21 cellular contexts compared by ENCODE assay signal in the genomic region with DNA sequence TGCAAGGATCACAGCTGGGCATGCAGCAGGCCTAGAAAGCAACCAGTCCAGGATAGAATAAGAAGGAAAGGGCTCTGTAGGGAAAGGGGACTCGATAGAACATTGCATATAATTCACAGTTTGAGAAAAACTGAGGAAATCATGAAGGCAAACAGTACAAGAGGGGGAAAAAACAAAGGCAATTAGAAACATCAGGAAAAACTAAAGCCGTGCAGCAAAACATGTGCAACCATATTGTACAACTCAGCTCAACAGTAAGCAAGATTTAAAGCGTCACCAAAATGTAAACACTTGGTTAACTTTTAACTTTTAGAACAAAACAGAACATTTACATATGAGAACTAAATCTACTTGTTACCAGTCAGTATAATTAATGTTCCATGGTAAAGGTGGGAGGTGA. TPM values are rescaled to one million over a fixed set of nuclear protein-coding genes. Genes with fewer than 3 reads are reported as not detected.
DNase-seq lines count a peak whose midpoint lies in the region; ATAC-seq and TF ChIP-seq lines count a peak whose summit lies in the region.
"Had no signal": no experiment of that assay in that cellular context is flagged by ENCODE, and none has a peak within 500 bp of the region (broad histone marks: within the 10 kb centered on the region; RNA-seq: fewer than 3 reads in every experiment).

No MANE protein-coding gene starts in this region.

- peak overlapping the region; percentile 18 for H3K27ac ChIP-seq in CD4-positive, CD25-positive, alpha-beta regulatory T cell (ENCODE audit: insufficient read depth, low read length, poor library complexity, severe bottlenecking)
- H3K27ac ChIP-seq in gastrocnemius medialis: peak overlapping the region; percentile 74 to 84 (median 81)
- H3K27ac ChIP-seq: cardiac muscle cell had no signal

- no peaks in the 10 kb centered on the region for H3K27me3 Mint-ChIP-seq in activated CD8-positive, alpha-beta memory T cell treated with anti-CD3 and anti-CD28 coated beads, Interleukin-2, amount 10 ng/mL, durations not matched to agents 7 days and 5 days
- no peaks in the 10 kb centered on the region for H3K27me3 Mint-ChIP-seq in CD4-positive, CD25-positive, alpha-beta regulatory T cell
- H3K27me3 Mint-ChIP-seq: activated B cell treated with CpG ODN at 0.5 μM for 24 hours had no signal

- peaks cover 45% of the 10 kb centered on the region for H3K4me1 ChIP-seq in CD4-positive, CD25-positive, alpha-beta regulatory T cell (ENCODE audit: control insufficient read depth, insufficient read depth, low read length, poor library complexity, severe bottlenecking)
- H3K4me1 ChIP-seq in adipocyte (ENCODE audit: control insufficient read depth, insufficient read depth, low read length) (peaks cover 86% of the 10 kb centered on the region), gastrocnemius medialis (peaks cover 36 to 66% of the 10 kb centered on the region in 2 donors)
- H3K4me1 ChIP-seq: parathyroid adenoma had no signal

- H3K4me3 ChIP-seq in CD4-positive, CD25-positive, alpha-beta regulatory T cell (ENCODE audit: low read depth, low read length): peak overlapping the region; percentile 23
- H3K4me3 ChIP-seq in adipocyte (ENCODE audit: low read length) (peak overlapping the region; percentile 40), gastrocnemius medialis (no peak overlapping the region)
- H3K4me3 ChIP-seq: adrenal gland, cardiac muscle cell had no signal

- H3K9me3 Mint-ChIP-seq in activated CD8-positive, alpha-beta memory T cell treated with anti-CD3 and anti-CD28 coated beads, Interleukin-2, amount 10 ng/mL, durations not matched to agents 7 days and 5 days (ENCODE audit: low read depth): peaks cover 3% of the 10 kb centered on the region
- H3K9me3 Mint-ChIP-seq in CD4-positive, CD25-positive, alpha-beta regulatory T cell: peaks cover 0 to 3% (median 0%) of the 10 kb centered on the region in 7 donors
- H3K9me3 Mint-ChIP-seq: activated B cell treated with CpG ODN at 0.5 μM for 24 hours had no signal

- H3K9me3 ChIP-seq in CD4-positive, CD25-positive, alpha-beta regulatory T cell (ENCODE audit: control insufficient read depth in 2 of 2, low read length in 2 of 2): no peaks in the 10 kb centered on the region
- H3K9me3 ChIP-seq in adipocyte (ENCODE audit: control insufficient read depth, low read length) (peaks cover 4% of the 10 kb centered on the region), gastrocnemius medialis (no peaks in the 10 kb centered on the region)
- H3K9me3 ChIP-seq: adrenal gland had no signal

- intact Hi-C loops in gastrocnemius medialis (cut with DNase I; ENCODE audit: low total_unique reads) (no loop called here), posterior cingulate gyrus (cut with DNase I) (no loop called here)

- H3K36me3 ChIP-seq in CD4-positive, CD25-positive, alpha-beta regulatory T cell (ENCODE audit: control insufficient read depth, insufficient read depth, low read length): peaks cover 57% of the 10 kb centered on the region
- H3K36me3 ChIP-seq in adipocyte (ENCODE audit: control insufficient read depth, insufficient read depth, low read length, severe bottlenecking): peaks cover 16% of the 10 kb centered on the region
- peaks cover 0 to 7% of the 10 kb centered on the region in 2 donors for H3K36me3 ChIP-seq in gastrocnemius medialis
- H3K36me3 ChIP-seq: cardiac muscle cell had no signal

- no peak for TF ChIP-seq POLR2A in gastrocnemius medialis (IDR thresholded peaks at IDR 0.05)

- in situ Hi-C loops in gastrocnemius medialis (cut with MboI; ENCODE audit: low sequenced_read_pairs in 4 of 4): no loop called here

- no peak for DNase-seq in activated CD8-positive, alpha-beta memory T cell treated with anti-CD3 and anti-CD28 coated beads, Interleukin-2, amount 10 ng/mL, durations not matched to agents 7 days and 5 days
- no peak for DNase-seq in activated CD8-positive, alpha-beta memory T cell treated with anti-CD3 and anti-CD28 coated beads, Interleukin-2, amount 50 U/mL, for 4 hours
- no peak for DNase-seq in CD4-positive, CD25-positive, alpha-beta regulatory T cell
- DNase-seq in adipocyte (ENCODE audit: low read depth) (no peak), gastrocnemius medialis (no peak), posterior cingulate gyrus (no peak)
- DNase-seq: ACHN; activated B cell treated with CpG ODN at 0.5 μM for 24 hours; adrenal gland; Kasumi-1; NCI-H1092 treated with DMSO at 0.1 percent for 48 hours; NCI-H2107; NCI-H526 treated with DMSO at 0.1 percent for 48 hours; SHP77; stimulated activated CD4-positive, alpha-beta T cell treated with anti-CD3 and anti-CD28 coated beads, Interleukin-2, amount 100 ng/mL, for 48 hours; T-helper 2 cell had no signal

- peak overlapping the region; percentile 78 for H3K9ac ChIP-seq in adipocyte (ENCODE audit: low read length)
- H3K9ac ChIP-seq: parathyroid adenoma had no signal

- ATAC-seq in activated CD8-positive, alpha-beta memory T cell treated with anti-CD3 and anti-CD28 coated beads, Interleukin-2, amount 10 ng/mL, durations not matched to agents 7 days and 5 days: no peak
- ATAC-seq in CD4-positive, CD25-positive, alpha-beta regulatory T cell (ENCODE audit: low read depth in 2 of 2): no peak
- no peak for ATAC-seq in gastrocnemius medialis
- no peak for ATAC-seq in HG03469 (IDR thresholded peaks at IDR 0.05; ENCODE audit: unreplicated experiment)
- no peak for ATAC-seq in HG02981 (IDR thresholded peaks at IDR 0.05; ENCODE audit: unreplicated experiment)
- ATAC-seq: HCT116 had no signal

- TF ChIP-seq CTCF in gastrocnemius medialis (IDR thresholded peaks at IDR 0.05 in 4 of 5, conservative IDR thresholded peaks at IDR 0.05 in 1 of 5): no peak

- peak overlapping the region; percentile 6 for H3K27ac Mint-ChIP-seq in activated CD8-positive, alpha-beta memory T cell treated with anti-CD3 and anti-CD28 coated beads, Interleukin-2, amount 10 ng/mL, durations not matched to agents 7 days and 5 days
- H3K27ac Mint-ChIP-seq in CD4-positive, CD25-positive, alpha-beta regulatory T cell: peak overlapping the region; percentile 85 to 99 (median 85)

- H3K4me3 Mint-ChIP-seq in activated CD8-positive, alpha-beta memory T cell treated with anti-CD3 and anti-CD28 coated beads, Interleukin-2, amount 10 ng/mL, durations not matched to agents 7 days and 5 days: no peak overlapping the region
- H3K4me3 Mint-ChIP-seq in CD4-positive, CD25-positive, alpha-beta regulatory T cell: peak overlapping the region; percentile 24 to 78 (median 70)
- H3K4me3 Mint-ChIP-seq: activated B cell treated with CpG ODN at 0.5 μM for 24 hours had no signal

- CTCF ChIA-PET in activated CD8-positive, alpha-beta memory T cell treated with anti-CD3 and anti-CD28 coated beads, Interleukin-2, amount 10 ng/mL, durations not matched to agents 7 days and 5 days (lab: Charles Lee): interaction anchor here (1.0 to 2.4 kb wide), 6 partner anchors 10 to 87 kb away, joined by 3 to 17 read pairs (median 4); a partner anchor contains a TSS

- H3K36me3 Mint-ChIP-seq in activated CD8-positive, alpha-beta memory T cell treated with anti-CD3 and anti-CD28 coated beads, Interleukin-2, amount 10 ng/mL, durations not matched to agents 7 days and 5 days: peaks cover 77% of the 10 kb centered on the region
- peaks cover 38% of the 10 kb centered on the region for H3K36me3 Mint-ChIP-seq in CD4-positive, CD25-positive, alpha-beta regulatory T cell

- H3K4me1 Mint-ChIP-seq in activated CD8-positive, alpha-beta memory T cell treated with anti-CD3 and anti-CD28 coated beads, Interleukin-2, amount 10 ng/mL, durations not matched to agents 7 days and 5 days: peaks cover 65% of the 10 kb centered on the region
- H3K4me1 Mint-ChIP-seq in CD4-positive, CD25-positive, alpha-beta regulatory T cell: peaks cover 39 to 86% (median 71%) of the 10 kb centered on the region in 4 donors

- no peaks in the 10 kb centered on the region for H3K27me3 ChIP-seq in CD4-positive, CD25-positive, alpha-beta regulatory T cell (ENCODE audit: control insufficient read depth, insufficient read depth, low read length)
- H3K27me3 ChIP-seq in adipocyte (replicated peaks; ENCODE audit: control insufficient read depth, insufficient read depth, low read length): no peaks in the 10 kb centered on the region
- H3K27me3 ChIP-seq in gastrocnemius medialis: no peaks in the 10 kb centered on the region
- H3K27me3 ChIP-seq: adrenal gland, cardiac muscle cell had no signal

RNA-seq across cellular contexts. Expression of a gene that starts 8.5 kb away (rescaled TPM):
- total RNA-seq in activated CD8-positive, alpha-beta memory T cell treated with anti-CD3 and anti-CD28 coated beads, Interleukin-2, amount 10 ng/mL, durations not matched to agents 7 days and 5 days: 100 to 1,000 TPM; 134 to 160 TPM
- total RNA-seq in CD4-positive, CD25-positive, alpha-beta regulatory T cell: 177 TPM
- polyA plus RNA-seq in CD4-positive, CD25-positive, alpha-beta regulatory T cell: 10 to 100 TPM; 62.5 to 75.4 (median 68.1) TPM
- 10 to 100 TPM; 16.6 to 23.4 (median 19.3) TPM for total RNA-seq in gastrocnemius medialis
- total RNA-seq: cardiac muscle cell had no signal
- polyA plus RNA-seq: cardiac muscle cell had no signal

RNA-seq across cellular contexts. Expression of a gene that starts 49.5 kb away (rescaled TPM):
- total RNA-seq in activated CD8-positive, alpha-beta memory T cell treated with anti-CD3 and anti-CD28 coated beads, Interleukin-2, amount 10 ng/mL, durations not matched to agents 7 days and 5 days: 10 to 100 TPM; 17.0 to 22.6 TPM
- not detected for total RNA-seq in CD4-positive, CD25-positive, alpha-beta regulatory T cell
- polyA plus RNA-seq in CD4-positive, CD25-positive, alpha-beta regulatory T cell: not detected
- total RNA-seq in gastrocnemius medialis: 1 to 10 TPM in 3 of 4 donors, not detected in 1; 1.5 to 2.3 (median 2.0) TPM
- total RNA-seq: activated B cell treated with CpG ODN at 0.5 μM for 24 hours had no signal
- polyA plus RNA-seq: cardiac muscle cell had no signal

Comparison
In these comparisons a context has a peak if more than half of its experiments do, and no peak if none do; other contexts are left out.
1. H3K4me3 ChIP-seq: peak in CD4-positive, CD25-positive, alpha-beta regulatory T cell (single experiment) and adipocyte (single experiment); none in gastrocnemius medialis (0 of 4).
2. RNA of a gene that starts 49.5 kb away (total RNA-seq): 17.0 to 22.6 TPM in activated CD8-positive, alpha-beta memory T cell treated with anti-CD3 and anti-CD28 coated beads, Interleukin-2, amount 10 ng/mL, durations not matched to agents 7 days and 5 days; 1.5 to 2.3 TPM in gastrocnemius medialis and not detected in CD4-positive, CD25-positive, alpha-beta regulatory T cell (single experiment); every median in the first group is over 4 times any median in the second.